11 cellular contexts compared by ENCODE assay signal in genomic region chr2:203909946-203910476, GRCh38. TPM values are rescaled to one million over a fixed set of nuclear protein-coding genes. Genes with fewer than 3 reads are reported as not detected.
A peak's percentile ranks its signal among the peaks of the same experiment; 100 is the strongest.
DNase-seq lines count a peak whose midpoint lies in the region; ATAC-seq and TF ChIP-seq lines count a peak whose summit lies in the region.
"Had no signal": no experiment of that assay in that cellular context is flagged by ENCODE, and none has a peak within 500 bp of the region (broad histone marks: within the 10 kb centered on the region; RNA-seq: fewer than 3 reads in every experiment).

No MANE protein-coding gene starts in this region.

- no peak overlapping the region for H3K18ac ChIP-seq in mesendoderm (ENCODE audit: low read length)

- H2BK5ac ChIP-seq in mesendoderm (ENCODE audit: low read length): no peak overlapping the region

- peaks cover 23% of the 10 kb centered on the region for H3K4me1 Mint-ChIP-seq in T-helper 17 cell

- no peaks in the 10 kb centered on the region for H3K36me3 Mint-ChIP-seq in T-helper 17 cell (ENCODE audit: low read depth)
- H3K36me3 Mint-ChIP-seq: immature natural killer cell had no signal

- peak overlapping the region in 3 of 10 donors; percentile 18 to 59 (median 44) for H3K27ac ChIP-seq in heart right ventricle
- no peak overlapping the region for H3K27ac ChIP-seq in right atrium auricular region
- no peak overlapping the region for H3K27ac ChIP-seq in tibial artery
- H3K27ac ChIP-seq in mesendoderm (ENCODE audit: low read depth, low read length): no peak overlapping the region
- H3K27ac ChIP-seq: ovary had no signal

- H3K27ac Mint-ChIP-seq in T-helper 17 cell: peak overlapping the region; percentile 51
- H3K27ac Mint-ChIP-seq: immature natural killer cell had no signal

- intact Hi-C loops in heart right ventricle (cut with DNase I) (loop anchor here (2.0 to 10.0 kb wide), 7 partner anchors 93 to 428 kb away; no protein-coding TSS in a partner anchor), left colon (cut with DNase I, micrococcal nuclease) (loop anchor here in 1 of 2 donors (10.0 kb wide), 1 partner anchor 425 kb away; no protein-coding TSS in a partner anchor), tibial artery (cut with DNase I; ENCODE audit: low total_unique reads) (loop anchor here (10.0 kb wide), 1 partner anchor 425 kb away; no protein-coding TSS in a partner anchor)

- H3K79me1 ChIP-seq in mesendoderm (ENCODE audit: low read length): no peaks in the 10 kb centered on the region

- no peak overlapping the region for H2AK5ac ChIP-seq in mesendoderm (ENCODE audit: low read length)

- peak overlapping the region in 7 of 10 donors; percentile 19 to 48 (median 35) for H3K4me3 ChIP-seq in heart right ventricle
- H3K4me3 ChIP-seq in right atrium auricular region: peak overlapping the region in 1 of 2 donors; percentile 24
- H3K4me3 ChIP-seq in tibial artery: peak overlapping the region; percentile 26 to 32
- no peak overlapping the region for H3K4me3 ChIP-seq in mesendoderm (ENCODE audit: low read length)
- H3K4me3 ChIP-seq: ovary had no signal

- no peak overlapping the region for H4K8ac ChIP-seq in mesendoderm (ENCODE audit: low read depth, low read length)

- H3K36me3 ChIP-seq in heart right ventricle (no peaks in the 10 kb centered on the region), right atrium auricular region (no peaks in the 10 kb centered on the region), tibial artery (no peaks in the 10 kb centered on the region), mesendoderm (ENCODE audit: control insufficient read depth, insufficient read depth, low read length) (no peaks in the 10 kb centered on the region)
- H3K36me3 ChIP-seq: ovary had no signal

- no peaks in the 10 kb centered on the region for H3K9me3 ChIP-seq in heart right ventricle
- H3K9me3 ChIP-seq in right atrium auricular region: no peaks in the 10 kb centered on the region
- H3K9me3 ChIP-seq in T-helper 17 cell (ENCODE audit: control insufficient read depth, low read length, poor library complexity, severe bottlenecking): no peaks in the 10 kb centered on the region
- no peaks in the 10 kb centered on the region for H3K9me3 ChIP-seq in tibial artery
- H3K9me3 ChIP-seq: ovary had no signal

- no peak overlapping the region for H2BK15ac ChIP-seq in mesendoderm (replicated peaks; ENCODE audit: low read depth)

- H4K5ac ChIP-seq in mesendoderm (ENCODE audit: low read length): no peak overlapping the region

- H3K27me3 ChIP-seq in heart right ventricle: no peaks in the 10 kb centered on the region
- H3K27me3 ChIP-seq in right atrium auricular region: no peaks in the 10 kb centered on the region
- no peaks in the 10 kb centered on the region for H3K27me3 ChIP-seq in tibial artery
- H3K27me3 ChIP-seq in mesendoderm (ENCODE audit: insufficient read depth, low read length, poor library complexity): no peaks in the 10 kb centered on the region
- H3K27me3 ChIP-seq: ovary had no signal

- H3K4me1 ChIP-seq in heart right ventricle: peaks cover 3 to 33% (median 7%) of the 10 kb centered on the region in 9 donors
- peaks cover 0 to 8% of the 10 kb centered on the region in 2 donors for H3K4me1 ChIP-seq in right atrium auricular region
- peaks cover 0 to 36% (median 16%) of the 10 kb centered on the region in 4 donors for H3K4me1 ChIP-seq in tibial artery
- no peaks in the 10 kb centered on the region for H3K4me1 ChIP-seq in mesendoderm (ENCODE audit: control insufficient read depth, low read depth, low read length)

- peak in 1 of 9 donors; percentile 4 for TF ChIP-seq CTCF in heart right ventricle (IDR thresholded peaks at IDR 0.05)
- peak in 1 of 2 donors; percentile 5 for TF ChIP-seq CTCF in right atrium auricular region (IDR thresholded peaks at IDR 0.05)
- no peak for TF ChIP-seq CTCF in tibial artery (IDR thresholded peaks at IDR 0.05)

- no peak overlapping the region for H3K9ac ChIP-seq in mesendoderm (ENCODE audit: low read length)

- H2BK120ac ChIP-seq in mesendoderm (ENCODE audit: low read depth, low read length): no peak overlapping the region

- no peak overlapping the region for H3K4ac ChIP-seq in mesendoderm (ENCODE audit: low read depth, low read length)

- ATAC-seq in heart right ventricle (peak in 1 of 8 donors; percentile 13), T-helper 17 cell (no peak), left colon (peak; percentile 39), HG03097 (IDR thresholded peaks at IDR 0.05; ENCODE audit: low FRiP score, unreplicated experiment) (no peak)

- no peak overlapping the region for H3K4me3 Mint-ChIP-seq in T-helper 17 cell
- H3K4me3 Mint-ChIP-seq: immature natural killer cell had no signal

- DNase-seq in heart right ventricle (no peak), right atrium auricular region (ENCODE audit: low spot score) (no peak), T-helper 17 cell (no peak), left colon (no peak), tibial artery (no peak), mesendoderm (no peak), NCI-H1436 treated with DMSO at 0.1 percent for 48 hours (lab: John Stamatoyannopoulos, UW) (no peak)
- DNase-seq: activated CD4-positive, alpha-beta T cell treated with anti-CD3 and anti-CD28 coated beads for 48 hours; ovary had no signal

- H3K56ac ChIP-seq in mesendoderm (ENCODE audit: low read length): no peak overlapping the region

- no peak overlapping the region for H3K23ac ChIP-seq in mesendoderm (ENCODE audit: low read length)

- no peak overlapping the region for H3K4me2 ChIP-seq in mesendoderm (ENCODE audit: low read length)

- 44 to 53% methylated on average over 6 of the region's 6 CpGs for WGBS in heart right ventricle, 2 donors
- no CpG with 5 or more reads among the region's 6 CpGs for WGBS in mesendoderm (ENCODE audit: extremely low coverage, insufficient coverage, low lambda C conversion rate)

- H3K27me3 Mint-ChIP-seq in T-helper 17 cell: peaks cover 8% of the 10 kb centered on the region

- no peaks in the 10 kb centered on the region for H3K79me2 ChIP-seq in mesendoderm (ENCODE audit: control insufficient read depth, insufficient read depth, low read length)

RNA-seq across cellular contexts. Expression of gene ICOS, which starts 26.6 kb away (rescaled TPM):
- 1 to 10 TPM in 1 of 10 donors, under 1 TPM in 3, not detected in 6; 0.08 to 1.2 (median 0.10) TPM for total RNA-seq in heart right ventricle
- polyA plus RNA-seq in heart right ventricle: under 1 TPM in 1 of 2 donors, not detected in 1; 0.01 TPM
- total RNA-seq in right atrium auricular region: not detected
- total RNA-seq in T-helper 17 cell: 100 to 1,000 TPM in 1 of 2 donors, 10 to 100 TPM in 1; 71.5 to 122 TPM
- under 1 TPM; 0.21 to 0.34 TPM for total RNA-seq in left colon
- polyA plus RNA-seq in mesendoderm (2013, experiment 1 of 2): 0.03 TPM
- 0.01 TPM for polyA plus RNA-seq in mesendoderm (2013, experiment 2 of 2)

RNA-seq across cellular contexts. Expression of gene CTLA4, which starts 42.4 kb away (rescaled TPM):
- total RNA-seq in heart right ventricle (1 to 10 TPM in 2 of 10 donors, under 1 TPM in 4, not detected in 4; 0.17 to 1.6 (median 0.72) TPM), right atrium auricular region (under 1 TPM in 1 of 2 donors, not detected in 1; 0.35 TPM), T-helper 17 cell (100 to 1,000 TPM in 1 of 2 donors, 10 to 100 TPM in 1; 77.2 to 109 TPM), left colon (under 1 TPM in 1 of 2 donors, not detected in 1; 0.39 TPM)
- polyA plus RNA-seq in heart right ventricle: under 1 TPM; 0.13 to 0.29 TPM
- not detected for polyA plus RNA-seq in mesendoderm (2013, experiment 1 of 2)
- not detected for polyA plus RNA-seq in mesendoderm (2013, experiment 2 of 2)

Comparison
In these comparisons a context has a peak if more than half of its experiments do, and no peak if none do; other contexts are left out.
1. RNA of gene ICOS, which starts 26.6 kb away (total RNA-seq): 71.5 to 122 TPM in T-helper 17 cell; 0.21 to 0.34 TPM in left colon, 0.08 to 1.2 TPM in heart right ventricle and not detected in right atrium auricular region; every median in the first group is over 10 times any median in the second.
2. RNA of gene CTLA4, which starts 42.4 kb away (total RNA-seq): 77.2 to 109 TPM in T-helper 17 cell; 0.17 to 1.6 TPM in heart right ventricle, 0.39 TPM in left colon and 0.35 TPM in right atrium auricular region; every median in the first group is over 10 times any median in the second.